In genomic region chr2:237966250-237966564, GRCh38 we compare ENCODE assay signal across 8 cellular contexts. TPM values are rescaled to one million over a fixed set of nuclear protein-coding genes. Genes with fewer than 3 reads are reported as not detected.
A peak's percentile ranks its signal among the peaks of the same experiment; 100 is the strongest.
DNase-seq lines count a peak whose midpoint lies in the region; ATAC-seq and TF ChIP-seq lines count a peak whose summit lies in the region.

No MANE protein-coding gene starts in this region.

- H3K9ac ChIP-seq in HUES48 (ENCODE audit: low read depth, low read length), result peak overlapping the region; percentile 38; the same call in 1 of the 2 replicates

- H3K4me1 Mint-ChIP-seq in nephron, result peaks cover 30% of the 10 kb centered on the region

- ATAC-seq in HG03378 (IDR thresholded peaks at IDR 0.05; ENCODE audit: unreplicated experiment), result no peak

- peaks cover 11% of the 10 kb centered on the region for H3K9me3 ChIP-seq in HUES48 (ENCODE audit: control insufficient read depth, insufficient read depth, low read length)

- peak overlapping the region; percentile 86 to 93 (median 91) for H3K4me3 Mint-ChIP-seq in nephron

- H3K9me3 Mint-ChIP-seq in nephron, result peaks cover 3% of the 10 kb centered on the region

- H3K27ac Mint-ChIP-seq in nephron, result peak overlapping the region in 2 of 3 experiments; percentile 59 to 89

- H3K4me3 ChIP-seq in HUES48 (ENCODE audit: low read depth, low read length), result peak overlapping the region; percentile 89
- H3K4me3 ChIP-seq in dorsolateral prefrontal cortex, result peak overlapping the region; percentile 53 to 100 (median 84)

- no peaks in the 10 kb centered on the region for H3K27me3 Mint-ChIP-seq in nephron (ENCODE audit: low read depth)

- no peak for TF ChIP-seq CTCF in dorsolateral prefrontal cortex (IDR thresholded peaks at IDR 0.05 in 54 of 56, conservative IDR thresholded peaks at IDR 0.05 in 2 of 56; ENCODE audit: low read depth in 1 of 56, partially characterized antibody in 56 of 56)
- TF ChIP-seq CTCF in nephron (IDR thresholded peaks at IDR 0.05; ENCODE audit: unreplicated experiment in 3 of 3), result no peak
- no peak for TF ChIP-seq CTCF in GM20000 (IDR thresholded peaks at IDR 0.05; ENCODE audit: extremely low read depth, missing control alignments)

- 0 out of 2 replicates have a peak, but pooled peaks cover 3% of the 10 kb centered on the region for H3K36me3 ChIP-seq in HUES48 (ENCODE audit: control insufficient read depth, insufficient read depth, low read length)

- peak; percentile 15 for DNase-seq in GM03348 (ENCODE audit: low spot score)
- no peak for DNase-seq in dorsolateral prefrontal cortex
- no peak for DNase-seq in GM20000 (ENCODE audit: low spot score)
- DNase-seq in activated CD4-positive, alpha-beta T cell treated with anti-CD3 and anti-CD28 coated beads, Interleukin-2, amount 50 U/mL, for 48 hours, result no peak
- DNase-seq in MV-4-11 (lab: John Stamatoyannopoulos, UW), result no peak

- H3K4me1 ChIP-seq in HUES48 (ENCODE audit: control insufficient read depth, insufficient read depth, low read length), result peaks cover 15% of the 10 kb centered on the region

- H3K36me3 Mint-ChIP-seq in nephron (ENCODE audit: low read depth), result no peaks in the 10 kb centered on the region

- no peaks in the 10 kb centered on the region for H3K27me3 ChIP-seq in HUES48 (ENCODE audit: control insufficient read depth, insufficient read depth, low read length)
- H3K27me3 ChIP-seq in dorsolateral prefrontal cortex, result no peaks in the 10 kb centered on the region

- H3K27ac ChIP-seq in HUES48 (ENCODE audit: low read depth, low read length) (peak overlapping the region; percentile 48), dorsolateral prefrontal cortex (peak overlapping the region in 37 of 59 donors; percentile 7 to 88 (median 65))

- intact Hi-C loops in dorsolateral prefrontal cortex (cut with DNase I), result loop anchor here (1.0 to 10.0 kb wide), 8 partner anchors 46 to 299 kb away; partner anchors contain the start of genes ILKAP (in 1 of the 2) and SCLY (in 1 of the 2)

RNA-seq across cellular contexts. Expression of gene UBE2F, which starts 0.6 kb away (rescaled TPM):
- 10 to 100 TPM; 30.6 to 63.0 (median 47.0) TPM for total RNA-seq in dorsolateral prefrontal cortex
